15 cellular contexts compared by ENCODE assay signal in the genomic region with DNA sequence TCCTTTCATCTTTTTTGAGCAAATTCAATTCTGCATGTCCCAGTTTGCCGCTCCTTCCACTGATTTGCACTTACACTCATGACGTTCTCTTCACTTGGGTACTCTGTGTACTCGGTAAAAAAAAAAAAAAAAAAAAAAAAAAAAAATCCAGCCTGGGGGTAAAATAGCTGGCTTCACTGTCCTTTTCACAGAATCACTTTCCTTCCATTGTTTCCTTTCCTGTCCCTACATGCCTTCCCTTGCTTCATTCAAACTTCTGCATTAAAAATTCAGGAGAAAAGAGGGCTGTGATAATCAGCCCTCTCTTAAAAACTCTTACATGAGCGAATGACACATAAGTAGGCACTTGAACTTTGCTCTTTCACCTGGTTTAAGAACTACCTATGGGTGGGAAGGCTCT. TPM values are rescaled to one million over a fixed set of nuclear protein-coding genes. Genes with fewer than 3 reads are reported as not detected.
DNase-seq lines count a peak whose midpoint lies in the region; ATAC-seq and TF ChIP-seq lines count a peak whose summit lies in the region.
"Had no signal": no experiment of that assay in that cellular context is flagged by ENCODE, and none has a peak within 500 bp of the region (broad histone marks: within the 10 kb centered on the region; RNA-seq: fewer than 3 reads in every experiment).

No MANE protein-coding gene starts in this region.

- no peaks in the 10 kb centered on the region for H3K79me2 ChIP-seq in neural cell (replicated peaks; ENCODE audit: insufficient read depth, low read length)

- no peaks in the 10 kb centered on the region for H3K9me3 Mint-ChIP-seq in Caco-2 (ENCODE audit: unreplicated experiment)
- H3K9me3 Mint-ChIP-seq in endothelial cell (ENCODE audit: unreplicated experiment) = no peaks in the 10 kb centered on the region
- H3K9me3 Mint-ChIP-seq in endodermal cell = no peaks in the 10 kb centered on the region
- H3K9me3 Mint-ChIP-seq: activated CD4-positive, alpha-beta T cell treated with anti-CD3 and anti-CD28 coated beads, Interleukin-2, amount 10 ng/mL, durations not matched to agents 24 days and 14 days; activated naive CD8-positive, alpha-beta T cell treated with anti-CD3 and anti-CD28 coated beads, Interleukin-2, amount 10 ng/mL, durations not matched to agents 7 days and 5 days; central memory CD8-positive, alpha-beta T cell; memory B cell; stimulated activated effector memory CD8-positive, alpha-beta T cell treated with anti-CD3 and anti-CD28 coated beads, Interleukin-12 subunit alpha, Interleukin-12 subunit beta, amount 100 ng/mL, for 72 hours had no signal

- H3K27me3 Mint-ChIP-seq in Caco-2 (ENCODE audit: insufficient read depth, unreplicated experiment) (no peaks in the 10 kb centered on the region), endothelial cell (ENCODE audit: unreplicated experiment) (peaks cover 6% of the 10 kb centered on the region), endodermal cell (ENCODE audit: insufficient read depth) (peaks cover 71% of the 10 kb centered on the region)

- H3K27me3 ChIP-seq in Caco-2 (replicated peaks; ENCODE audit: control insufficient read depth, insufficient read depth, low read length) = no peaks in the 10 kb centered on the region
- H3K27me3 ChIP-seq in neural cell (ENCODE audit: insufficient read depth, low read depth, low read length) = no peaks in the 10 kb centered on the region
- no peaks in the 10 kb centered on the region for H3K27me3 ChIP-seq in endodermal cell (ENCODE audit: control insufficient read depth, insufficient read depth, low read length, poor library complexity, severe bottlenecking)
- H3K27me3 ChIP-seq: upper lobe of right lung had no signal

- H2AFZ ChIP-seq in neural cell (ENCODE audit: low read depth, low read length) = no peak overlapping the region

- H3K4me3 ChIP-seq in Caco-2 (ENCODE audit: low read depth, low read length) (no peak overlapping the region), neural cell (ENCODE audit: low read length) (no peak overlapping the region), endodermal cell (ENCODE audit: low read length) (no peak overlapping the region)
- H3K4me3 ChIP-seq: skin epidermis, upper lobe of right lung had no signal

- TF ChIP-seq CTCF in Caco-2 (IDR thresholded peaks at IDR 0.05; ENCODE audit: insufficient read depth in 1 of 2, low read depth in 1 of 2, low read length in 1 of 2, severe bottlenecking in 1 of 2, unreplicated experiment in 1 of 2) (no peak), endothelial cell (IDR thresholded peaks at IDR 0.05; ENCODE audit: unreplicated experiment) (no peak), neural cell (IDR thresholded peaks at IDR 0.05; ENCODE audit: poor library complexity, severe bottlenecking) (no peak), endodermal cell (conservative IDR thresholded peaks at IDR 0.05) (no peak)

- H3K27ac Mint-ChIP-seq in Caco-2 (ENCODE audit: unreplicated experiment) (peak overlapping the region; percentile 55), endothelial cell (ENCODE audit: unreplicated experiment) (peak overlapping the region; percentile 50), endodermal cell (no peak overlapping the region)
- H3K27ac Mint-ChIP-seq: activated CD4-positive, alpha-beta T cell treated with anti-CD3 and anti-CD28 coated beads, Interleukin-2, amount 10 ng/mL, durations not matched to agents 24 days and 14 days; activated naive CD8-positive, alpha-beta T cell treated with anti-CD3 and anti-CD28 coated beads, Interleukin-2, amount 10 ng/mL, durations not matched to agents 7 days and 5 days; memory B cell; stimulated activated effector memory CD8-positive, alpha-beta T cell treated with anti-CD3 and anti-CD28 coated beads, Interleukin-12 subunit alpha, Interleukin-12 subunit beta, amount 100 ng/mL, for 72 hours had no signal

- H3K9me3 ChIP-seq in Caco-2 (no peaks in the 10 kb centered on the region), neural cell (ENCODE audit: low read length) (no peaks in the 10 kb centered on the region), endodermal cell (ENCODE audit: control insufficient read depth, low read length) (no peaks in the 10 kb centered on the region)
- H3K9me3 ChIP-seq: upper lobe of right lung had no signal

- H3K27ac ChIP-seq in neural cell (ENCODE audit: low read length) (peak overlapping the region; percentile 49), endodermal cell (ENCODE audit: low read depth, low read length) (no peak overlapping the region)
- H3K27ac ChIP-seq: skin epidermis, upper lobe of right lung had no signal

- no peak overlapping the region for H3K4me2 ChIP-seq in neural cell (ENCODE audit: low read length)

- H4K20me1 ChIP-seq in neural cell (ENCODE audit: insufficient read depth) = no peaks in the 10 kb centered on the region

- BruUV-seq in Caco-2 (replicated peaks; lab: Mats Ljungman, UMichigan) = no TSS peak

- H3K4me3 Mint-ChIP-seq in Caco-2 (ENCODE audit: unreplicated experiment) = peak overlapping the region; percentile 8
- no peak overlapping the region for H3K4me3 Mint-ChIP-seq in endothelial cell (ENCODE audit: unreplicated experiment)
- H3K4me3 Mint-ChIP-seq in endodermal cell = no peak overlapping the region
- H3K4me3 Mint-ChIP-seq: activated CD4-positive, alpha-beta T cell treated with anti-CD3 and anti-CD28 coated beads, Interleukin-2, amount 10 ng/mL, durations not matched to agents 24 days and 14 days; activated naive CD8-positive, alpha-beta T cell treated with anti-CD3 and anti-CD28 coated beads, Interleukin-2, amount 10 ng/mL, durations not matched to agents 7 days and 5 days; central memory CD8-positive, alpha-beta T cell; memory B cell; stimulated activated effector memory CD8-positive, alpha-beta T cell treated with anti-CD3 and anti-CD28 coated beads, Interleukin-12 subunit alpha, Interleukin-12 subunit beta, amount 100 ng/mL, for 72 hours had no signal

- H3K36me3 ChIP-seq in Caco-2 (ENCODE audit: control insufficient read depth, insufficient read depth, low read length) (no peaks in the 10 kb centered on the region; the same call in 1 of the 2 replicates), neural cell (ENCODE audit: insufficient read depth, low read length) (no peaks in the 10 kb centered on the region), endodermal cell (ENCODE audit: control insufficient read depth, insufficient read depth, low read length) (peaks cover 53% of the 10 kb centered on the region)
- H3K36me3 ChIP-seq: upper lobe of right lung had no signal

- H3K36me3 Mint-ChIP-seq in Caco-2 (ENCODE audit: insufficient read depth, unreplicated experiment) = peaks cover 68% of the 10 kb centered on the region
- H3K36me3 Mint-ChIP-seq in endothelial cell (ENCODE audit: low read depth, unreplicated experiment) = no peaks in the 10 kb centered on the region
- peaks cover 6% of the 10 kb centered on the region for H3K36me3 Mint-ChIP-seq in endodermal cell (ENCODE audit: low read depth)
- H3K36me3 Mint-ChIP-seq: activated naive CD8-positive, alpha-beta T cell treated with anti-CD3 and anti-CD28 coated beads, Interleukin-2, amount 10 ng/mL, durations not matched to agents 7 days and 5 days; memory B cell; stimulated activated effector memory CD8-positive, alpha-beta T cell treated with anti-CD3 and anti-CD28 coated beads, Interleukin-12 subunit alpha, Interleukin-12 subunit beta, amount 100 ng/mL, for 72 hours had no signal

- peaks cover 13% of the 10 kb centered on the region for H3K4me1 ChIP-seq in Caco-2
- H3K4me1 ChIP-seq in endodermal cell (ENCODE audit: control insufficient read depth, insufficient read depth, low read length) = peaks cover 8% of the 10 kb centered on the region

- intact Hi-C loops in Caco-2 (cut with micrococcal nuclease; ENCODE audit: unreplicated experiment) = no loop called here

- no peak for TF ChIP-seq EP300 in neural cell (conservative IDR thresholded peaks at IDR 0.05; ENCODE audit: poor library complexity, severe bottlenecking)

- CTCF ChIA-PET in Caco-2 (lab: Charles Lee) = interaction anchor here (0.5 to 1.8 kb wide), 15 partner anchors 9 to 1704 kb away, joined by 3 to 24 read pairs (median 4); partner anchors contain the start of gene ANKRD1

- TF ChIP-seq RAD21 in neural cell (conservative IDR thresholded peaks at IDR 0.05) = no peak

- H3K9ac ChIP-seq in neural cell (ENCODE audit: low read length) (no peak overlapping the region), endodermal cell (ENCODE audit: extremely low read depth, low read length, poor library complexity, severe bottlenecking) (no peak overlapping the region)

- ATAC-seq in GM18519 (IDR thresholded peaks at IDR 0.05; ENCODE audit: low FRiP score, unreplicated experiment) = no peak

- H3F3A ChIP-seq in neural cell (ENCODE audit: insufficient read depth, low read length, poor library complexity, severe bottlenecking) = no peaks in the 10 kb centered on the region

- H3K4me1 Mint-ChIP-seq in Caco-2 (ENCODE audit: low read depth, unreplicated experiment) = peaks cover 35% of the 10 kb centered on the region
- H3K4me1 Mint-ChIP-seq in endothelial cell (ENCODE audit: unreplicated experiment) = peaks cover 11% of the 10 kb centered on the region
- peaks cover 20% of the 10 kb centered on the region for H3K4me1 Mint-ChIP-seq in endodermal cell
- H3K4me1 Mint-ChIP-seq: central memory CD8-positive, alpha-beta T cell; stimulated activated effector memory CD8-positive, alpha-beta T cell treated with anti-CD3 and anti-CD28 coated beads, Interleukin-12 subunit alpha, Interleukin-12 subunit beta, amount 100 ng/mL, for 72 hours had no signal

- WGBS in endodermal cell (ENCODE audit: insufficient coverage in 1 of 2, insufficient read length in 1 of 2), 2 experiments = 78% methylated on average over 4 of the region's 4 CpGs; no CpG with 5 or more reads in 1 of the 2 experiments

- DNase-seq in Caco-2 (no peak), NCI-H345 treated with DMSO at 0.1 percent for 48 hours (lab: John Stamatoyannopoulos, UW; ENCODE audit: unreplicated experiment) (peak; percentile 1), endothelial cell (ENCODE audit: low spot score) (no peak), NCI-H187 (lab: John Stamatoyannopoulos, UW) (no peak), endodermal cell (no peak), AG08395 (ENCODE audit: low spot score) (no peak)
- DNase-seq: upper lobe of right lung had no signal

- no peaks in the 10 kb centered on the region for H3K9me2 ChIP-seq in neural cell (ENCODE audit: insufficient read depth, low read length)

- POLR2A ChIA-PET in Caco-2 (lab: Charles Lee) = interaction anchor here (0.8 to 1.8 kb wide), 4 partner anchors 9 to 57 kb away, joined by 4 to 15 read pairs (median 9); partner anchors contain the start of gene ANKRD1

RNA-seq across cellular contexts. Expression of gene ANKRD1, which starts 8.7 kb away (rescaled TPM):
- total RNA-seq in Caco-2 (2022) (75.7 and 97.4 TPM in 2 replicates), endothelial cell (ENCODE audit: unreplicated experiment) (0.82 TPM), endodermal cell (10 to 100 TPM; 19.6 to 42.6 TPM)
- 0.98 TPM in 1 of 2 replicates, not detected in the other for polyA plus RNA-seq in neural cell
- not detected in 2 replicates for polyA minus RNA-seq in neural cell
- polyA plus RNA-seq in endodermal cell (2013, experiment 1 of 2) = 40.5 TPM
- polyA plus RNA-seq in endodermal cell (2013, experiment 2 of 2) = 73.8 TPM
- total RNA-seq: activated CD4-positive, alpha-beta T cell treated with anti-CD3 and anti-CD28 coated beads, Interleukin-2, amount 10 ng/mL, durations not matched to agents 24 days and 14 days; activated naive CD8-positive, alpha-beta T cell treated with anti-CD3 and anti-CD28 coated beads, Interleukin-2, amount 10 ng/mL, durations not matched to agents 7 days and 5 days had no signal

RNA-seq across cellular contexts. Expression of gene RPP30, which starts 40.4 kb away (rescaled TPM):
- total RNA-seq in Caco-2 (2022) (66.5 and 67.6 TPM in 2 replicates), endothelial cell (ENCODE audit: unreplicated experiment) (53.0 TPM), endodermal cell (10 to 100 TPM; 58.3 to 62.4 TPM)
- 86.5 and 91.1 TPM in 2 replicates for polyA plus RNA-seq in neural cell
- 71.9 and 72.8 TPM in 2 replicates for polyA minus RNA-seq in neural cell
- polyA plus RNA-seq in endodermal cell (2013, experiment 1 of 2) = 91.0 TPM
- 75.3 TPM for polyA plus RNA-seq in endodermal cell (2013, experiment 2 of 2)

RNA-seq across cellular contexts. Expression of gene HTR7, which starts 54.3 kb away (rescaled TPM):
- not detected in 2 replicates for total RNA-seq in Caco-2 (2022)
- 7.3 TPM for total RNA-seq in endothelial cell (ENCODE audit: unreplicated experiment)
- polyA plus RNA-seq in neural cell = 0.82 and 0.95 TPM in 2 replicates
- polyA minus RNA-seq in neural cell = 2.5 and 2.7 TPM in 2 replicates
- total RNA-seq in endodermal cell = 1 to 10 TPM in 1 of 2 donors, under 1 TPM in 1; 0.70 to 7.3 TPM
- 1.2 TPM for polyA plus RNA-seq in endodermal cell (2013, experiment 1 of 2)
- 0.87 TPM for polyA plus RNA-seq in endodermal cell (2013, experiment 2 of 2)
- total RNA-seq: activated CD4-positive, alpha-beta T cell treated with anti-CD3 and anti-CD28 coated beads, Interleukin-2, amount 10 ng/mL, durations not matched to agents 24 days and 14 days had no signal

Comparison
In these comparisons a context has a peak if more than half of its experiments do, and no peak if none do; other contexts are left out.
1. RNA of gene ANKRD1, which starts 8.7 kb away (total RNA-seq): 75.7 to 97.4 TPM in Caco-2 and 19.6 to 42.6 TPM in endodermal cell; 0.82 TPM in endothelial cell (single experiment); every median in the first group is over 10 times any median in the second.